ENCODE assay signal across 9 cellular contexts in genomic region chr9:16521868-16522381, GRCh38.
DNase-seq lines count a peak whose midpoint lies in the region; ATAC-seq, FAIRE-seq and TF ChIP-seq lines count a peak whose summit lies in the region.
"Had no signal": no experiment of that assay in that cellular context is flagged by ENCODE, and none has a peak within 500 bp of the region (broad histone marks: within the 10 kb centered on the region; RNA-seq: fewer than 3 reads in every experiment).

No MANE protein-coding gene starts in this region.

- 17% methylated on average over 2 of the region's 2 CpGs for WGBS in SK-N-SH (ENCODE audit: low lambda C conversion rate)
- 50 to 59% methylated on average over 2 of the region's 2 CpGs for WGBS in pancreas, 2 donors

- H3K9me3 ChIP-seq in SK-N-SH (no peaks in the 10 kb centered on the region), pancreas (no peaks in the 10 kb centered on the region)

- TF ChIP-seq CTCF in SK-N-SH (IDR thresholded peaks at IDR 0.05): no peak
- no peak for TF ChIP-seq CTCF in foreskin fibroblast (IDR thresholded peaks at IDR 0.05; ENCODE audit: low read depth, low read length)
- no peak for TF ChIP-seq CTCF in pancreas (IDR thresholded peaks at IDR 0.05)

- no peaks in the 10 kb centered on the region for H4K20me1 ChIP-seq in SK-N-SH (ENCODE audit: insufficient read depth)

- ATAC-seq in pancreas: peak in 3 of 4 donors; percentile 48 to 87 (median 75)
- no peak for ATAC-seq in HG02798 (IDR thresholded peaks at IDR 0.05; ENCODE audit: poor library complexity, unreplicated experiment)
- ATAC-seq in HG03378 (IDR thresholded peaks at IDR 0.05; ENCODE audit: unreplicated experiment): no peak
- ATAC-seq: natural killer cell had no signal

- H3K79me2 ChIP-seq in SK-N-SH (ENCODE audit: insufficient read depth): peaks cover 61% of the 10 kb centered on the region

- TF ChIP-seq RAD21 in SK-N-SH (IDR thresholded peaks at IDR 0.05; ENCODE audit: low read length): no peak; the same call in 1 of the 2 replicates

- CTCF ChIA-PET in SK-N-SH (lab: Yijun Ruan, JAX): interaction anchor here (0.9 kb wide), 1 partner anchor 26 kb away, joined by 3 read pairs; no protein-coding TSS in a partner anchor

- intact Hi-C loops in pancreas (cut with DNase I): no loop called here

- H3K27ac ChIP-seq in SK-N-SH (ENCODE audit: low read depth in 2 of 2, low read length in 1 of 2) (peak overlapping the region; percentile 89 to 90), pancreas (no peak overlapping the region)

- H3K4me1 ChIP-seq in SK-N-SH (ENCODE audit: control insufficient read depth in 1 of 2, insufficient read depth in 2 of 2, low read depth in 1 of 2, low read length in 1 of 2) (peaks cover 7 to 28% of the 10 kb centered on the region in 2 experiments), pancreas (no peaks in the 10 kb centered on the region)

- peak; percentile 45 to 98 for TF ChIP-seq EP300 in SK-N-SH (IDR thresholded peaks at IDR 0.05; ENCODE audit: borderline replicate concordance in 1 of 2, low read depth in 1 of 2, low read length in 1 of 2)

- POLR2A ChIA-PET in SK-N-SH (lab: Yijun Ruan, JAX): no interaction called here

- H3K4me2 ChIP-seq in SK-N-SH: peak overlapping the region; percentile 61

- H3K36me3 ChIP-seq in SK-N-SH (replicated peaks in 1 of 2; ENCODE audit: control insufficient read depth in 1 of 2, insufficient read depth in 2 of 2, low read length in 1 of 2) (no peaks in the 10 kb centered on the region), pancreas (no peaks in the 10 kb centered on the region)

- no peaks in the 10 kb centered on the region for H3K27me3 ChIP-seq in SK-N-SH (ENCODE audit: insufficient read depth)
- H3K27me3 ChIP-seq in pancreas: peaks cover 0 to 3% (median 0%) of the 10 kb centered on the region in 4 donors

- DNase-seq in EH (ENCODE audit: low read depth) (peak; percentile 98), SK-N-SH (peak; percentile 19), foreskin fibroblast (peak; percentile 91 to 95), pancreas (peak in 1 of 6 donors; percentile 29), NCI-H1048 (lab: John Stamatoyannopoulos, UW) (no peak), NOMO-1 (lab: John Stamatoyannopoulos, UW; ENCODE audit: unreplicated experiment in 2 of 2) (no peak)
- DNase-seq: natural killer cell had no signal

- H3K4me3 ChIP-seq in SK-N-SH (ENCODE audit: low read depth in 2 of 2, low read length in 1 of 2): peak overlapping the region in 1 of 2 experiments; percentile 2; a peak in 2 of 4 replicates
- no peak overlapping the region for H3K4me3 ChIP-seq in foreskin fibroblast (ENCODE audit: low read depth in 1 of 2, low read length in 2 of 2)
- H3K4me3 ChIP-seq in pancreas: no peak overlapping the region

- H2AFZ ChIP-seq in SK-N-SH (ENCODE audit: low read depth): no peak overlapping the region

- peaks cover 47% of the 10 kb centered on the region for H3F3A ChIP-seq in SK-N-SH (replicated peaks; ENCODE audit: insufficient read depth)

- H3K9me2 ChIP-seq in SK-N-SH: no peaks in the 10 kb centered on the region

- no peak for FAIRE-seq in pancreas (lab: Jason Lieb, UNC)

- peak overlapping the region; percentile 51; the same call in 1 of the 2 replicates for H3K9ac ChIP-seq in SK-N-SH

TF ChIP-seq in SK-N-SH, 30 proteins besides CTCF, POLR2A, EP300 and RAD21 (continues in another document):
- TF ChIP-seq RFX5 (IDR thresholded peaks at IDR 0.05; ENCODE audit: low read length) (no peak), GATA2 (CRISPR knock-in tag; IDR thresholded peaks at IDR 0.05) (no peak), SMC3 (IDR thresholded peaks at IDR 0.05; ENCODE audit: low read depth, low read length) (0 out of 2 replicates have a peak, but pooled peaks have one; percentile 16), USF2 (IDR thresholded peaks at IDR 0.05; ENCODE audit: borderline replicate concordance, low read depth, low read length) (no peak), NFIC (IDR thresholded peaks at IDR 0.05; ENCODE audit: borderline replicate concordance) (peak; percentile 86; the same call in 1 of the 2 replicates), POLR2AphosphoS5 (IDR thresholded peaks at IDR 0.05; ENCODE audit: low read depth, low read length) (peak; percentile 63), YY1 (IDR thresholded peaks at IDR 0.05; ENCODE audit: low read depth) (peak; percentile 34; the same call in 1 of the 2 replicates), JUND (IDR thresholded peaks at IDR 0.05) (peak; percentile 81), MAX (IDR thresholded peaks at IDR 0.05; ENCODE audit: low read depth) (peak; percentile 77; the same call in 1 of the 2 replicates), FOXM1 (IDR thresholded peaks at IDR 0.05; ENCODE audit: low read depth) (peak; percentile 95), REST (IDR thresholded peaks at IDR 0.05; ENCODE audit: low read depth, low read length) (peak; percentile 75), SIN3A (IDR thresholded peaks at IDR 0.05; ENCODE audit: borderline replicate concordance, low read depth, low read length) (peak; percentile 86; the same call in 1 of the 2 replicates), IRF3 (IDR thresholded peaks at IDR 0.05; ENCODE audit: low read depth, low read length) (no peak), CHD2 (IDR thresholded peaks at IDR 0.05; ENCODE audit: low read length, partially characterized antibody) (no peak), MEF2A (IDR thresholded peaks at IDR 0.05; ENCODE audit: borderline replicate concordance, low read depth) (peak; percentile 61; the same call in 1 of the 2 replicates), RCOR1 (IDR thresholded peaks at IDR 0.05; ENCODE audit: low read length) (peak; percentile 10; the same call in 1 of the 2 replicates), TCF12 (IDR thresholded peaks at IDR 0.05) (peak; percentile 99), RXRA (IDR thresholded peaks at IDR 0.05; ENCODE audit: borderline replicate concordance, low read depth) (peak; percentile 81), GABPA (IDR thresholded peaks at IDR 0.05; ENCODE audit: low read depth) (peak; percentile 8; the same call in 1 of the 2 replicates), FOSL2 (IDR thresholded peaks at IDR 0.05; ENCODE audit: borderline replicate concordance, low read depth) (peak; percentile 79), NRF1 (IDR thresholded peaks at IDR 0.05; ENCODE audit: low read depth, low read length) (no peak), TAF1 (IDR thresholded peaks at IDR 0.05; ENCODE audit: borderline replicate concordance, low read depth, low read length) (peak; percentile 48; the same call in 1 of the 2 replicates), EZH2phosphoT487 (IDR thresholded peaks at IDR 0.05; ENCODE audit: borderline replicate concordance, low read depth) (no peak)

Comparison
In these comparisons a context has a peak if more than half of its experiments do, and no peak if none do; other contexts are left out.
1. DNase-seq: peak in EH (single experiment), SK-N-SH (single experiment) and foreskin fibroblast (2 of 2); none in NCI-H1048 (single experiment) and NOMO-1 (0 of 2).
2. H3K27ac ChIP-seq: peak in SK-N-SH (2 of 2); none in pancreas (0 of 4).
3. ATAC-seq: peak in pancreas (3 of 4); none in HG02798 (single experiment) and HG03378 (single experiment).